1 cellular context compared by ENCODE assay signal in genomic region chr12:8564656-8565055, GRCh38.
TF ChIP-seq lines count a peak whose summit lies in the region.

No MANE protein-coding gene starts in this region.

TF ChIP-seq in GM23338, 12 proteins besides CTCF, POLR2A, EP300 and RAD21 (continued from another document):
- TF ChIP-seq REST (IDR thresholded peaks at IDR 0.05; ENCODE audit: unreplicated experiment) = no peak
- TF ChIP-seq ZNF114 (CRISPR knock-in tag; IDR thresholded peaks at IDR 0.05) = no peak
- TF ChIP-seq ETS1 (IDR thresholded peaks at IDR 0.05) = no peak
- no peak for TF ChIP-seq ZNF462 (CRISPR knock-in tag; IDR thresholded peaks at IDR 0.05)
- TF ChIP-seq EZH2 (IDR thresholded peaks at IDR 0.05; ENCODE audit: low read depth, unreplicated experiment) = no peak
